In genomic region chr14:69580009-69580577, GRCh38 we compare ENCODE assay signal across 1 cellular context.
TF ChIP-seq lines count a peak whose summit lies in the region.

No MANE protein-coding gene starts in this region.

TF ChIP-seq in HepG2, 621 proteins besides CTCF, POLR2A, EP300 and RAD21 (continued from another document and continues in another):
- 0 out of 2 replicates have a peak, but pooled peaks have one; percentile 40 for TF ChIP-seq RERE (CRISPR knock-in tag; IDR thresholded peaks at IDR 0.05; ENCODE audit: low read depth)
- TF ChIP-seq HMGA1 (CRISPR knock-in tag; conservative IDR thresholded peaks at IDR 0.05): no peak
- no peak for TF ChIP-seq TSC22D2 (CRISPR knock-in tag; IDR thresholded peaks at IDR 0.05; ENCODE audit: borderline replicate concordance)
- TF ChIP-seq ZMYM2 (CRISPR knock-in tag; IDR thresholded peaks at IDR 0.05): no peak
- no peak for TF ChIP-seq HES4 (CRISPR knock-in tag; IDR thresholded peaks at IDR 0.05; ENCODE audit: borderline replicate concordance)
- TF ChIP-seq ZSCAN12 (CRISPR knock-in tag; IDR thresholded peaks at IDR 0.05): no peak
- TF ChIP-seq, protein P1, sequence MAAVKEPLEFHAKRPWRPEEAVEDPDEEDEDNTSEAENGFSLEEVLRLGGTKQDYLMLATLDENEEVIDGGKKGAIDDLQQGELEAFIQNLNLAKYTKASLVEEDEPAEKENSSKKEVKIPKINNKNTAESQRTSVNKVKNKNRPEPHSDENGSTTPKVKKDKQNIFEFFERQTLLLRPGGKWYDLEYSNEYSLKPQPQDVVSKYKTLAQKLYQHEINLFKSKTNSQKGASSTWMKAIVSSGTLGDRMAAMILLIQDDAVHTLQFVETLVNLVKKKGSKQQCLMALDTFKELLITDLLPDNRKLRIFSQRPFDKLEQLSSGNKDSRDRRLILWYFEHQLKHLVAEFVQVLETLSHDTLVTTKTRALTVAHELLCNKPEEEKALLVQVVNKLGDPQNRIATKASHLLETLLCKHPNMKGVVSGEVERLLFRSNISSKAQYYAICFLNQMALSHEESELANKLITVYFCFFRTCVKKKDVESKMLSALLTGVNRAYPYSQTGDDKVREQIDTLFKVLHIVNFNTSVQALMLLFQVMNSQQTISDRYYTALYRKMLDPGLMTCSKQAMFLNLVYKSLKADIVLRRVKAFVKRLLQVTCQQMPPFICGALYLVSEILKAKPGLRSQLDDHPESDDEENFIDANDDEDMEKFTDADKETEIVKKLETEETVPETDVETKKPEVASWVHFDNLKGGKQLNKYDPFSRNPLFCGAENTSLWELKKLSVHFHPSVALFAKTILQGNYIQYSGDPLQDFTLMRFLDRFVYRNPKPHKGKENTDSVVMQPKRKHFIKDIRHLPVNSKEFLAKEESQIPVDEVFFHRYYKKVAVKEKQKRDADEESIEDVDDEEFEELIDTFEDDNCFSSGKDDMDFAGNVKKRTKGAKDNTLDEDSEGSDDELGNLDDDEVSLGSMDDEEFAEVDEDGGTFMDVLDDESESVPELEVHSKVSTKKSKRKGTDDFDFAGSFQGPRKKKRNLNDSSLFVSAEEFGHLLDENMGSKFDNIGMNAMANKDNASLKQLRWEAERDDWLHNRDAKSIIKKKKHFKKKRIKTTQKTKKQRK (IDR thresholded peaks at IDR 0.05; ENCODE audit: low read length): no peak
- no peak for TF ChIP-seq FOXK1 (CRISPR knock-in tag; IDR thresholded peaks at IDR 0.05; ENCODE audit: borderline replicate concordance, low read depth)
- TF ChIP-seq, protein P2, sequence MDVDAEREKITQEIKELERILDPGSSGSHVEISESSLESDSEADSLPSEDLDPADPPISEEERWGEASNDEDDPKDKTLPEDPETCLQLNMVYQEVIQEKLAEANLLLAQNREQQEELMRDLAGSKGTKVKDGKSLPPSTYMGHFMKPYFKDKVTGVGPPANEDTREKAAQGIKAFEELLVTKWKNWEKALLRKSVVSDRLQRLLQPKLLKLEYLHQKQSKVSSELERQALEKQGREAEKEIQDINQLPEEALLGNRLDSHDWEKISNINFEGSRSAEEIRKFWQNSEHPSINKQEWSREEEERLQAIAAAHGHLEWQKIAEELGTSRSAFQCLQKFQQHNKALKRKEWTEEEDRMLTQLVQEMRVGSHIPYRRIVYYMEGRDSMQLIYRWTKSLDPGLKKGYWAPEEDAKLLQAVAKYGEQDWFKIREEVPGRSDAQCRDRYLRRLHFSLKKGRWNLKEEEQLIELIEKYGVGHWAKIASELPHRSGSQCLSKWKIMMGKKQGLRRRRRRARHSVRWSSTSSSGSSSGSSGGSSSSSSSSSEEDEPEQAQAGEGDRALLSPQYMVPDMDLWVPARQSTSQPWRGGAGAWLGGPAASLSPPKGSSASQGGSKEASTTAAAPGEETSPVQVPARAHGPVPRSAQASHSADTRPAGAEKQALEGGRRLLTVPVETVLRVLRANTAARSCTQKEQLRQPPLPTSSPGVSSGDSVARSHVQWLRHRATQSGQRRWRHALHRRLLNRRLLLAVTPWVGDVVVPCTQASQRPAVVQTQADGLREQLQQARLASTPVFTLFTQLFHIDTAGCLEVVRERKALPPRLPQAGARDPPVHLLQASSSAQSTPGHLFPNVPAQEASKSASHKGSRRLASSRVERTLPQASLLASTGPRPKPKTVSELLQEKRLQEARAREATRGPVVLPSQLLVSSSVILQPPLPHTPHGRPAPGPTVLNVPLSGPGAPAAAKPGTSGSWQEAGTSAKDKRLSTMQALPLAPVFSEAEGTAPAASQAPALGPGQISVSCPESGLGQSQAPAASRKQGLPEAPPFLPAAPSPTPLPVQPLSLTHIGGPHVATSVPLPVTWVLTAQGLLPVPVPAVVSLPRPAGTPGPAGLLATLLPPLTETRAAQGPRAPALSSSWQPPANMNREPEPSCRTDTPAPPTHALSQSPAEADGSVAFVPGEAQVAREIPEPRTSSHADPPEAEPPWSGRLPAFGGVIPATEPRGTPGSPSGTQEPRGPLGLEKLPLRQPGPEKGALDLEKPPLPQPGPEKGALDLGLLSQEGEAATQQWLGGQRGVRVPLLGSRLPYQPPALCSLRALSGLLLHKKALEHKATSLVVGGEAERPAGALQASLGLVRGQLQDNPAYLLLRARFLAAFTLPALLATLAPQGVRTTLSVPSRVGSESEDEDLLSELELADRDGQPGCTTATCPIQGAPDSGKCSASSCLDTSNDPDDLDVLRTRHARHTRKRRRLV (CRISPR knock-in tag; IDR thresholded peaks at IDR 0.05): no peak
- peak; percentile 36; the same call in 1 of the 2 replicates for TF ChIP-seq NR2C2 (CRISPR knock-in tag; IDR thresholded peaks at IDR 0.05; ENCODE audit: borderline replicate concordance)
- TF ChIP-seq ZNF556 (CRISPR knock-in tag; IDR thresholded peaks at IDR 0.05; ENCODE audit: borderline replicate concordance): 0 out of 2 replicates have a peak, but pooled peaks have one; percentile 27
- no peak for TF ChIP-seq ZNF782 (CRISPR knock-in tag; IDR thresholded peaks at IDR 0.05; ENCODE audit: borderline replicate concordance)
- no peak for TF ChIP-seq ZNF891 (CRISPR knock-in tag; IDR thresholded peaks at IDR 0.05)
- TF ChIP-seq ZMYM4 (CRISPR knock-in tag; IDR thresholded peaks at IDR 0.05): peak; percentile 74
- TF ChIP-seq TGIF2 (CRISPR knock-in tag; IDR thresholded peaks at IDR 0.05): peak; percentile 82; the same call in 1 of the 2 replicates
- TF ChIP-seq, protein P3, sequence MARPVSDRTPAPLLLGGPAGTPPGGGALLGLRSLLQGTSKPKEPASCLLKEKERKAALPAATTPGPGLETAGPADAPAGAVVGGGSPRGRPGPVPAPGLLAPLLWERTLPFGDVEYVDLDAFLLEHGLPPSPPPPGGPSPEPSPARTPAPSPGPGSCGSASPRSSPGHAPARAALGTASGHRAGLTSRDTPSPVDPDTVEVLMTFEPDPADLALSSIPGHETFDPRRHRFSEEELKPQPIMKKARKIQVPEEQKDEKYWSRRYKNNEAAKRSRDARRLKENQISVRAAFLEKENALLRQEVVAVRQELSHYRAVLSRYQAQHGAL (CRISPR knock-in tag; IDR thresholded peaks at IDR 0.05; ENCODE audit: not compliant biosample characterization): no peak
- no peak for TF ChIP-seq ZC3H13 (CRISPR knock-in tag; IDR thresholded peaks at IDR 0.05)
- TF ChIP-seq KMT2B (CRISPR knock-in tag; IDR thresholded peaks at IDR 0.05): 0 out of 2 replicates have a peak, but pooled peaks have one; percentile 27
- TF ChIP-seq ZNF781 (CRISPR knock-in tag; IDR thresholded peaks at IDR 0.05; ENCODE audit: borderline replicate concordance, not compliant biosample characterization): no peak
- no peak for TF ChIP-seq TBL1XR1 (IDR thresholded peaks at IDR 0.05; ENCODE audit: borderline replicate concordance, low read length, partially characterized antibody)
- no peak for TF ChIP-seq CHCHD3 (CRISPR knock-in tag; IDR thresholded peaks at IDR 0.05)
- TF ChIP-seq RELA (CRISPR knock-in tag; IDR thresholded peaks at IDR 0.05): no peak
- TF ChIP-seq HHEX (CRISPR knock-in tag; IDR thresholded peaks at IDR 0.05): peak; percentile 37; the same call in 1 of the 2 replicates
- TF ChIP-seq ZNF605 (CRISPR knock-in tag; IDR thresholded peaks at IDR 0.05): 0 out of 2 replicates have a peak, but pooled peaks have one; percentile 25
- TF ChIP-seq MAZ (IDR thresholded peaks at IDR 0.05; ENCODE audit: borderline replicate concordance, low read depth, low read length): no peak
- TF ChIP-seq MAZ (CRISPR knock-in tag; IDR thresholded peaks at IDR 0.05; ENCODE audit: low read depth): peak; percentile 28; the same call in 1 of the 2 replicates
- no peak for TF ChIP-seq NONO (IDR thresholded peaks at IDR 0.05)
- TF ChIP-seq NONO (CRISPR knock-in tag; conservative IDR thresholded peaks at IDR 0.05): peak; percentile 50; the same call in 1 of the 2 replicates
- peak; percentile 77 for TF ChIP-seq HMG20A (CRISPR knock-in tag; IDR thresholded peaks at IDR 0.05; ENCODE audit: borderline replicate concordance)
- TF ChIP-seq ZNF569 (CRISPR knock-in tag; IDR thresholded peaks at IDR 0.05; ENCODE audit: borderline replicate concordance): no peak
- no peak for TF ChIP-seq SNAI1 (CRISPR knock-in tag; IDR thresholded peaks at IDR 0.05; ENCODE audit: borderline replicate concordance)
- TF ChIP-seq, protein P4, sequence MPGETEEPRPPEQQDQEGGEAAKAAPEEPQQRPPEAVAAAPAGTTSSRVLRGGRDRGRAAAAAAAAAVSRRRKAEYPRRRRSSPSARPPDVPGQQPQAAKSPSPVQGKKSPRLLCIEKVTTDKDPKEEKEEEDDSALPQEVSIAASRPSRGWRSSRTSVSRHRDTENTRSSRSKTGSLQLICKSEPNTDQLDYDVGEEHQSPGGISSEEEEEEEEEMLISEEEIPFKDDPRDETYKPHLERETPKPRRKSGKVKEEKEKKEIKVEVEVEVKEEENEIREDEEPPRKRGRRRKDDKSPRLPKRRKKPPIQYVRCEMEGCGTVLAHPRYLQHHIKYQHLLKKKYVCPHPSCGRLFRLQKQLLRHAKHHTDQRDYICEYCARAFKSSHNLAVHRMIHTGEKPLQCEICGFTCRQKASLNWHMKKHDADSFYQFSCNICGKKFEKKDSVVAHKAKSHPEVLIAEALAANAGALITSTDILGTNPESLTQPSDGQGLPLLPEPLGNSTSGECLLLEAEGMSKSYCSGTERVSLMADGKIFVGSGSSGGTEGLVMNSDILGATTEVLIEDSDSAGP (CRISPR knock-in tag; IDR thresholded peaks at IDR 0.05; ENCODE audit: borderline replicate concordance): no peak
- TF ChIP-seq ZNF350 (CRISPR knock-in tag; IDR thresholded peaks at IDR 0.05; ENCODE audit: borderline replicate concordance, low read depth): 0 out of 2 replicates have a peak, but pooled peaks have one; percentile 29
- no peak for TF ChIP-seq PRDM15 (CRISPR knock-in tag; IDR thresholded peaks at IDR 0.05)
- 0 out of 2 replicates have a peak, but pooled peaks have one; percentile 31 for TF ChIP-seq SPEN (CRISPR knock-in tag; IDR thresholded peaks at IDR 0.05; ENCODE audit: low read depth)
- TF ChIP-seq, protein P5, sequence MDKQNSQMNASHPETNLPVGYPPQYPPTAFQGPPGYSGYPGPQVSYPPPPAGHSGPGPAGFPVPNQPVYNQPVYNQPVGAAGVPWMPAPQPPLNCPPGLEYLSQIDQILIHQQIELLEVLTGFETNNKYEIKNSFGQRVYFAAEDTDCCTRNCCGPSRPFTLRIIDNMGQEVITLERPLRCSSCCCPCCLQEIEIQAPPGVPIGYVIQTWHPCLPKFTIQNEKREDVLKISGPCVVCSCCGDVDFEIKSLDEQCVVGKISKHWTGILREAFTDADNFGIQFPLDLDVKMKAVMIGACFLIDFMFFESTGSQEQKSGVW (CRISPR knock-in tag; IDR thresholded peaks at IDR 0.05; ENCODE audit: borderline replicate concordance): no peak
- TF ChIP-seq MIER2 (CRISPR knock-in tag; IDR thresholded peaks at IDR 0.05): peak; percentile 75; the same call in 1 of the 2 replicates
- TF ChIP-seq ZSCAN29 (CRISPR knock-in tag; conservative IDR thresholded peaks at IDR 0.05): 0 out of 2 replicates have a peak, but pooled peaks have one; percentile 58
- no peak for TF ChIP-seq MEIS1 (CRISPR knock-in tag; IDR thresholded peaks at IDR 0.05; ENCODE audit: borderline replicate concordance)
